ENCODE assay signal across 1 cellular context in the genomic region with DNA sequence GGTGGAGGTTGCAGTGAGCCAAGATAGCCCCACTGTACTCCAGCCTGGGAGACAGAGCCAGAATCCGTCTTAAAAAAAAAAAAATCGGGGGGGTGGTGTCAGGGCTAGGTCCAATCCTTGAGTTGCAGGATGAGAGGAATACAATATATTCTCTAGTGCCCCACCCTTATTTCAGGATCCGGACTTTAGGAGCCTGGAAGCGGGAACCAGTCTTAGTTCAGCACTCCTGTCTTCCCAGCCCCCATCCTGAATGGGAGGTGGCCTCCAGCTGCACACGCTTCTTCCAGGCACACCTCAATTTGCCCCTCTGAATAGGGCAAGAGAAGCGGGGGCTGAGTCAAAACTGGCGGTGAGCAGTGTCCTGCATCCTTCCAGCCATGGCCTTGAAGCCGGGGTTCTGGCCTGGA.
TF ChIP-seq lines count a peak whose summit lies in the region.

No MANE protein-coding gene starts in this region.

TF ChIP-seq in HepG2, 621 proteins besides CTCF, POLR2A, EP300 and RAD21 (continued from another document):
- no peak for TF ChIP-seq HNRNPK (IDR thresholded peaks at IDR 0.05; ENCODE audit: low read depth, low read length, poor library complexity, severe bottlenecking)
- TF ChIP-seq ATAD3A (CRISPR knock-in tag; IDR thresholded peaks at IDR 0.05): no peak
- no peak for TF ChIP-seq THAP7 (CRISPR knock-in tag; IDR thresholded peaks at IDR 0.05)
- no peak for TF ChIP-seq ZNF460 (CRISPR knock-in tag; IDR thresholded peaks at IDR 0.05; ENCODE audit: borderline replicate concordance)
- TF ChIP-seq, protein P1, sequence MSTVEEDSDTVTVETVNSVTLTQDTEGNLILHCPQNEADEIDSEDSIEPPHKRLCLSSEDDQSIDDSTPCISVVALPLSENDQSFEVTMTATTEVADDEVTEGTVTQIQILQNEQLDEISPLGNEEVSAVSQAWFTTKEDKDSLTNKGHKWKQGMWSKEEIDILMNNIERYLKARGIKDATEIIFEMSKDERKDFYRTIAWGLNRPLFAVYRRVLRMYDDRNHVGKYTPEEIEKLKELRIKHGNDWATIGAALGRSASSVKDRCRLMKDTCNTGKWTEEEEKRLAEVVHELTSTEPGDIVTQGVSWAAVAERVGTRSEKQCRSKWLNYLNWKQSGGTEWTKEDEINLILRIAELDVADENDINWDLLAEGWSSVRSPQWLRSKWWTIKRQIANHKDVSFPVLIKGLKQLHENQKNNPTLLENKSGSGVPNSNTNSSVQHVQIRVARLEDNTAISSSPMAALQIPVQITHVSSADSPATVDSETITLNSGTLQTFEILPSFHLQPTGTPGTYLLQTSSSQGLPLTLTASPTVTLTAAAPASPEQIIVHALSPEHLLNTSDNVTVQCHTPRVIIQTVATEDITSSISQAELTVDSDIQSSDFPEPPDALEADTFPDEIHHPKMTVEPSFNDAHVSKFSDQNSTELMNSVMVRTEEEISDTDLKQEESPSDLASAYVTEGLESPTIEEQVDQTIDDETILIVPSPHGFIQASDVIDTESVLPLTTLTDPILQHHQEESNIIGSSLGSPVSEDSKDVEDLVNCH (CRISPR knock-in tag; IDR thresholded peaks at IDR 0.05): no peak
- no peak for TF ChIP-seq ZNF484 (CRISPR knock-in tag; IDR thresholded peaks at IDR 0.05; ENCODE audit: borderline replicate concordance, low read depth)
- TF ChIP-seq HOXA3 (CRISPR knock-in tag; IDR thresholded peaks at IDR 0.05): no peak
- no peak for TF ChIP-seq LCORL (IDR thresholded peaks at IDR 0.05)
- TF ChIP-seq LCORL (CRISPR knock-in tag; IDR thresholded peaks at IDR 0.05): no peak
- TF ChIP-seq NR2F6 (IDR thresholded peaks at IDR 0.05): no peak
- no peak for TF ChIP-seq NR2F6 (CRISPR knock-in tag; IDR thresholded peaks at IDR 0.05)
- TF ChIP-seq ZNF468 (CRISPR knock-in tag; IDR thresholded peaks at IDR 0.05): no peak
- no peak for TF ChIP-seq ZNF230 (CRISPR knock-in tag; IDR thresholded peaks at IDR 0.05)
- no peak for TF ChIP-seq ZNF781 (CRISPR knock-in tag; IDR thresholded peaks at IDR 0.05; ENCODE audit: borderline replicate concordance, not compliant biosample characterization)
- 0 out of 2 replicates have a peak, but pooled peaks have one; percentile 16 for TF ChIP-seq SETDB1 (CRISPR knock-in tag; IDR thresholded peaks at IDR 0.05; ENCODE audit: borderline replicate concordance)
- TF ChIP-seq ZSCAN20 (CRISPR knock-in tag; IDR thresholded peaks at IDR 0.05; ENCODE audit: borderline replicate concordance): 0 out of 2 replicates have a peak, but pooled peaks have one; percentile 1
- no peak for TF ChIP-seq GATAD1 (CRISPR knock-in tag; IDR thresholded peaks at IDR 0.05)
- TF ChIP-seq, protein P2, sequence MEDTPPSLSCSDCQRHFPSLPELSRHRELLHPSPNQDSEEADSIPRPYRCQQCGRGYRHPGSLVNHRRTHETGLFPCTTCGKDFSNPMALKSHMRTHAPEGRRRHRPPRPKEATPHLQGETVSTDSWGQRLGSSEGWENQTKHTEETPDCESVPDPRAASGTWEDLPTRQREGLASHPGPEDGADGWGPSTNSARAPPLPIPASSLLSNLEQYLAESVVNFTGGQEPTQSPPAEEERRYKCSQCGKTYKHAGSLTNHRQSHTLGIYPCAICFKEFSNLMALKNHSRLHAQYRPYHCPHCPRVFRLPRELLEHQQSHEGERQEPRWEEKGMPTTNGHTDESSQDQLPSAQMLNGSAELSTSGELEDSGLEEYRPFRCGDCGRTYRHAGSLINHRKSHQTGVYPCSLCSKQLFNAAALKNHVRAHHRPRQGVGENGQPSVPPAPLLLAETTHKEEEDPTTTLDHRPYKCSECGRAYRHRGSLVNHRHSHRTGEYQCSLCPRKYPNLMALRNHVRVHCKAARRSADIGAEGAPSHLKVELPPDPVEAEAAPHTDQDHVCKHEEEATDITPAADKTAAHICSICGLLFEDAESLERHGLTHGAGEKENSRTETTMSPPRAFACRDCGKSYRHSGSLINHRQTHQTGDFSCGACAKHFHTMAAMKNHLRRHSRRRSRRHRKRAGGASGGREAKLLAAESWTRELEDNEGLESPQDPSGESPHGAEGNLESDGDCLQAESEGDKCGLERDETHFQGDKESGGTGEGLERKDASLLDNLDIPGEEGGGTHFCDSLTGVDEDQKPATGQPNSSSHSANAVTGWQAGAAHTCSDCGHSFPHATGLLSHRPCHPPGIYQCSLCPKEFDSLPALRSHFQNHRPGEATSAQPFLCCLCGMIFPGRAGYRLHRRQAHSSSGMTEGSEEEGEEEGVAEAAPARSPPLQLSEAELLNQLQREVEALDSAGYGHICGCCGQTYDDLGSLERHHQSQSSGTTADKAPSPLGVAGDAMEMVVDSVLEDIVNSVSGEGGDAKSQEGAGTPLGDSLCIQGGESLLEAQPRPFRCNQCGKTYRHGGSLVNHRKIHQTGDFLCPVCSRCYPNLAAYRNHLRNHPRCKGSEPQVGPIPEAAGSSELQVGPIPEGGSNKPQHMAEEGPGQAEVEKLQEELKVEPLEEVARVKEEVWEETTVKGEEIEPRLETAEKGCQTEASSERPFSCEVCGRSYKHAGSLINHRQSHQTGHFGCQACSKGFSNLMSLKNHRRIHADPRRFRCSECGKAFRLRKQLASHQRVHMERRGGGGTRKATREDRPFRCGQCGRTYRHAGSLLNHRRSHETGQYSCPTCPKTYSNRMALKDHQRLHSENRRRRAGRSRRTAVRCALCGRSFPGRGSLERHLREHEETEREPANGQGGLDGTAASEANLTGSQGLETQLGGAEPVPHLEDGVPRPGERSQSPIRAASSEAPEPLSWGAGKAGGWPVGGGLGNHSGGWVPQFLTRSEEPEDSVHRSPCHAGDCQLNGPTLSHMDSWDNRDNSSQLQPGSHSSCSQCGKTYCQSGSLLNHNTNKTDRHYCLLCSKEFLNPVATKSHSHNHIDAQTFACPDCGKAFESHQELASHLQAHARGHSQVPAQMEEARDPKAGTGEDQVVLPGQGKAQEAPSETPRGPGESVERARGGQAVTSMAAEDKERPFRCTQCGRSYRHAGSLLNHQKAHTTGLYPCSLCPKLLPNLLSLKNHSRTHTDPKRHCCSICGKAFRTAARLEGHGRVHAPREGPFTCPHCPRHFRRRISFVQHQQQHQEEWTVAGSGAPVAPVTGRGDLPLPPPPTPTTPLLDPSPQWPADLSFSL (CRISPR knock-in tag; IDR thresholded peaks at IDR 0.05): no peak
- 0 out of 2 replicates have a peak, but pooled peaks have one; percentile 53 for TF ChIP-seq ZNF326 (CRISPR knock-in tag; IDR thresholded peaks at IDR 0.05; ENCODE audit: borderline replicate concordance)
